ENCODE assay signal across 21 cellular contexts in genomic region chr10:126730856-126731612, GRCh38.
A peak's percentile ranks its signal among the peaks of the same experiment; 100 is the strongest.
DNase-seq lines count a peak whose midpoint lies in the region; ATAC-seq and TF ChIP-seq lines count a peak whose summit lies in the region.
"Had no signal": no experiment of that assay in that cellular context is flagged by ENCODE, and none has a peak within 500 bp of the region (broad histone marks: within the 10 kb centered on the region; RNA-seq: fewer than 3 reads in every experiment).

No MANE protein-coding gene starts in this region.

- H3K27me3 ChIP-seq in left ventricle myocardium inferior (ENCODE audit: low read depth) (peaks cover 26% of the 10 kb centered on the region), right atrium auricular region (no peaks in the 10 kb centered on the region)
- H3K27me3 ChIP-seq: BE2C had no signal

- TF ChIP-seq CTCF in left ventricle myocardium inferior (IDR thresholded peaks at IDR 0.05; ENCODE audit: borderline replicate concordance) (no peak), right atrium auricular region (IDR thresholded peaks at IDR 0.05) (no peak), fibroblast of the aortic adventitia (IDR thresholded peaks at IDR 0.05; ENCODE audit: insufficient read depth, low read length) (no peak)

- ATAC-seq in HG03565 (IDR thresholded peaks at IDR 0.05; ENCODE audit: unreplicated experiment) = no peak
- ATAC-seq: GM12878, HCT116 had no signal

- peak overlapping the region; percentile 44 for H3K27ac ChIP-seq in left ventricle myocardium inferior (replicated peaks)
- H3K27ac ChIP-seq in right atrium auricular region = no peak overlapping the region
- no peak overlapping the region for H3K27ac ChIP-seq in epithelial cell of prostate

- DNase-seq in left ventricle myocardium inferior (no peak), right atrium auricular region (ENCODE audit: low spot score) (no peak), epithelial cell of prostate (ENCODE audit: low read depth, low spot score) (peak; percentile 14), fibroblast of the aortic adventitia (ENCODE audit: low read depth) (peak; percentile 22), amniotic stem cell (lab: John Stamatoyannopoulos, UW) (no peak)
- DNase-seq: ACHN; BE2C; C1 segment of cervical spinal cord; CD4-positive, CD25-positive, alpha-beta regulatory T cell; CD8-positive, alpha-beta memory T cell; COR-L47; DMS 273 treated with DMSO at 0.1 percent for 48 hours; DMS53; DND-41; EL; GOT3; H7; HFFc6 had no signal

- H3K4me3 ChIP-seq in left ventricle myocardium inferior = no peak overlapping the region
- H3K4me3 ChIP-seq in right atrium auricular region = no peak overlapping the region
- no peak overlapping the region for H3K4me3 ChIP-seq in fibroblast of the aortic adventitia (ENCODE audit: low read depth, low read length)
- H3K4me3 ChIP-seq: GM12878 had no signal

- intact Hi-C loops in left ventricle myocardium inferior (cut with micrococcal nuclease) = no loop called here

- H3K36me3 ChIP-seq in left ventricle myocardium inferior = no peaks in the 10 kb centered on the region
- H3K36me3 ChIP-seq in right atrium auricular region = no peaks in the 10 kb centered on the region
- H3K36me3 ChIP-seq: BE2C had no signal

- peaks cover 19% of the 10 kb centered on the region for H3K9me3 ChIP-seq in left ventricle myocardium inferior (replicated peaks)
- peaks cover 0 to 12% of the 10 kb centered on the region in 2 donors for H3K9me3 ChIP-seq in right atrium auricular region
- H3K9me3 ChIP-seq: BE2C had no signal

- H3K4me1 ChIP-seq in left ventricle myocardium inferior (peaks cover 5% of the 10 kb centered on the region), right atrium auricular region (peaks cover 0 to 5% of the 10 kb centered on the region in 2 donors)
- H3K4me1 ChIP-seq: BE2C had no signal

Comparison
In these comparisons a context has a peak if more than half of its experiments do, and no peak if none do; other contexts are left out.
1. DNase-seq: peak in epithelial cell of prostate (single experiment) and fibroblast of the aortic adventitia (single experiment); none in left ventricle myocardium inferior (single experiment), right atrium auricular region (single experiment) and amniotic stem cell (single experiment).